In the genomic region with DNA sequence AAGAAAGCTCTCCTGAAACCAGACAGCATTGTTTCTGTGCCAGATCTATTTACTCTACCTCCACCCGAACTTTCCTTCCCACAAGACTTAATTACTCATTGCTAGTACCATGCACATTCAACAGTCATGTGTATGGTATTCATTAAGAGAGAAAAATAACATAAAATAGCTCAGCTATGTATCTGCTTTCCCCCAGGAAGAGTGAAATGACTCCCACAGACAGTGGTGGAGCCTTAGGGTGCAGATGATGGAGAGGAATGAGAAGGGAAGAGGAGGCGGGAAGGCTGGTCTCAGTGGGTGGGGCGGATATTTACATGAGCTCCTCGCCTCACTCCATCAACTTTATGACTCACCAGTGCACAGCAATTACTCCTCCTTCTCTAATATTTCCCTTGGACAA, we compare ENCODE assay signal across 10 cellular contexts.
DNase-seq lines count a peak whose midpoint lies in the region; ATAC-seq and TF ChIP-seq lines count a peak whose summit lies in the region.
"Had no signal": no experiment of that assay in that cellular context is flagged by ENCODE, and none has a peak within 500 bp of the region (broad histone marks: within the 10 kb centered on the region; RNA-seq: fewer than 3 reads in every experiment).

No MANE protein-coding gene starts in this region.

- TF ChIP-seq CTCF in fibroblast of mammary gland (conservative IDR thresholded peaks at IDR 0.05; ENCODE audit: control insufficient read depth, insufficient read depth, low read depth, low read length) (no peak), CD14-positive monocyte (IDR thresholded peaks at IDR 0.05) (no peak)

- H3K4me3 ChIP-seq in fibroblast of mammary gland (ENCODE audit: control insufficient read depth, low read depth, low read length) = no peak overlapping the region

- no peak overlapping the region for H3K27ac Mint-ChIP-seq in CD14-positive monocyte
- H3K27ac Mint-ChIP-seq: activated CD8-positive, alpha-beta memory T cell treated with anti-CD3 and anti-CD28 coated beads, Interleukin-2, amount 10 ng/mL, durations not matched to agents 7 days and 5 days had no signal

- ATAC-seq in GM21367 (IDR thresholded peaks at IDR 0.05; ENCODE audit: unreplicated experiment) = no peak
- ATAC-seq: activated CD8-positive, alpha-beta memory T cell treated with anti-CD3 and anti-CD28 coated beads, Interleukin-2, amount 10 ng/mL, durations not matched to agents 7 days and 5 days had no signal

- no peak overlapping the region for H3K4me3 Mint-ChIP-seq in CD14-positive monocyte
- H3K4me3 Mint-ChIP-seq: activated CD8-positive, alpha-beta memory T cell treated with anti-CD3 and anti-CD28 coated beads, Interleukin-2, amount 10 ng/mL, durations not matched to agents 7 days and 5 days had no signal

- H3K4me1 Mint-ChIP-seq in CD14-positive monocyte = no peaks in the 10 kb centered on the region
- H3K4me1 Mint-ChIP-seq: activated CD8-positive, alpha-beta memory T cell treated with anti-CD3 and anti-CD28 coated beads, Interleukin-2, amount 10 ng/mL, durations not matched to agents 7 days and 5 days had no signal

- peak; percentile 27 for DNase-seq in NCI-H146 (lab: John Stamatoyannopoulos, UW)
- DNase-seq in NCI-H146 treated with DMSO at 0.1 percent for 48 hours (lab: John Stamatoyannopoulos, UW; ENCODE audit: unreplicated experiment) = no peak
- peak; percentile 85 for DNase-seq in fibroblast of mammary gland (ENCODE audit: low read depth)
- peak; percentile 38 for DNase-seq in stromal cell of bone marrow (ENCODE audit: low read depth)
- no peak for DNase-seq in CD14-positive monocyte (ENCODE audit: low spot score)
- DNase-seq in T-helper 9 cell = no peak
- DNase-seq: activated CD8-positive, alpha-beta memory T cell treated with anti-CD3 and anti-CD28 coated beads, Interleukin-2, amount 10 ng/mL, durations not matched to agents 7 days and 5 days; NCI-H1092 treated with DMSO at 0.1 percent for 48 hours had no signal

- H3K36me3 Mint-ChIP-seq in CD14-positive monocyte = no peaks in the 10 kb centered on the region
- H3K36me3 Mint-ChIP-seq: activated CD8-positive, alpha-beta memory T cell treated with anti-CD3 and anti-CD28 coated beads, Interleukin-2, amount 10 ng/mL, durations not matched to agents 7 days and 5 days had no signal

- H3K27me3 Mint-ChIP-seq in CD14-positive monocyte (ENCODE audit: low read depth in 3 of 3) = peaks cover 0 to 2% (median 0%) of the 10 kb centered on the region in 3 donors
- H3K27me3 Mint-ChIP-seq: activated CD8-positive, alpha-beta memory T cell treated with anti-CD3 and anti-CD28 coated beads, Interleukin-2, amount 10 ng/mL, durations not matched to agents 7 days and 5 days had no signal

- H3K9me3 Mint-ChIP-seq in CD14-positive monocyte = peaks cover 0 to 5% (median 2%) of the 10 kb centered on the region in 7 donors

- intact Hi-C loops in CD14-positive monocyte (cut with micrococcal nuclease) = no loop called here

TF ChIP-seq in PFSK-1, 5 proteins besides CTCF, POLR2A, EP300 and RAD21:
- peak; percentile 81 for TF ChIP-seq FOXP2 (optimal IDR thresholded peaks at IDR 0.05; ENCODE audit: borderline replicate concordance, extremely low read depth, extremely low read length, insufficient read depth)
- no peak for TF ChIP-seq POLR2AphosphoS5 (IDR thresholded peaks at IDR 0.05; ENCODE audit: low read depth, low read length)
TF ChIP-seq in PFSK-1: peak in this region for 1.

Comparison
In these comparisons a context has a peak if more than half of its experiments do, and no peak if none do; other contexts are left out.
1. DNase-seq: peak in NCI-H146 (single experiment), fibroblast of mammary gland (single experiment) and stromal cell of bone marrow (single experiment); none in NCI-H146 treated with DMSO at 0.1 percent for 48 hours (single experiment), CD14-positive monocyte (single experiment) and T-helper 9 cell (single experiment).